ENCODE assay signal across 10 cellular contexts in the genomic region with DNA sequence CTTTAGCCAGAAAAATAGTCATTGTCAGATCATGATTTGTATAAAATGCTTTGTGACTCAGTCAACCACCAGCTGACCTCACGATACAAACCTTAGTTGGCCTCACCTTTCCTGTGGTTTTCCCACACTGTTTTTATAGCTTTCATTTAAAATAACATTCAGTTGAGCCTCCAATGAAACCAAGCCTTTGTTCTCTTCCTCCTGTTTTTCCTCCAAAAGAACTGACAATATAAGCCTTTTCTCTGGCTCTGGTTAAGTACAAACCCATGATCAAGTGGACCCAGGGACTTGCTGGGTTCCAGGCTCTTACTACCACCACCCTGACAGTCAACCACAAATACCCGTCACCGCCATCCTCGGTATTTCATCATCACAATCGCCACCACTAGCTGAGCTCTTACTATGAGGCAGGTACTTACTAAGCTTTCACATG.
A peak's percentile ranks its signal among the peaks of the same experiment; 100 is the strongest.
DNase-seq lines count a peak whose midpoint lies in the region; ATAC-seq and TF ChIP-seq lines count a peak whose summit lies in the region.
"Had no signal": no experiment of that assay in that cellular context is flagged by ENCODE, and none has a peak within 500 bp of the region (broad histone marks: within the 10 kb centered on the region; RNA-seq: fewer than 3 reads in every experiment).

No MANE protein-coding gene starts in this region.

- DNase-seq in AG04450 (ENCODE audit: low read depth, low spot score) (peak; percentile 39), HFF-Myc (ENCODE audit: extremely low read depth, low read depth) (peak; percentile 37), immature natural killer cell (no peak), NCI-H1092 treated with DMSO at 0.1 percent for 48 hours (lab: John Stamatoyannopoulos, UW) (no peak), head of caudate nucleus (no peak), amniotic stem cell (lab: John Stamatoyannopoulos, UW) (no peak), NCI-H1436 treated with DMSO at 0.1 percent for 48 hours (lab: John Stamatoyannopoulos, UW) (no peak)
- peak; percentile 74 for DNase-seq in activated CD8-positive, alpha-beta T cell treated with anti-CD3 and anti-CD28 coated beads for 36 hours
- DNase-seq: adrenal gland, Peyer's patch had no signal

- no peak overlapping the region for H3K27ac ChIP-seq in AG04450 (ENCODE audit: low read depth, low read length)
- H3K27ac ChIP-seq: adrenal gland, Peyer's patch had no signal

- intact Hi-C loops in activated CD8-positive, alpha-beta T cell treated with anti-CD3 and anti-CD28 coated beads for 36 hours (cut with micrococcal nuclease): no loop called here
- intact Hi-C loops in head of caudate nucleus (cut with DNase I): no loop called here

- peaks cover 9% of the 10 kb centered on the region for H3K4me1 Mint-ChIP-seq in activated CD8-positive, alpha-beta T cell treated with anti-CD3 and anti-CD28 coated beads for 36 hours (ENCODE audit: low read depth)
- H3K4me1 Mint-ChIP-seq in immature natural killer cell: peaks cover 11 to 13% of the 10 kb centered on the region in 2 donors

- POLR2A ChIA-PET in AG04450 (lab: Yijun Ruan, JAX): no interaction called here
- POLR2A ChIA-PET in activated CD8-positive, alpha-beta T cell treated with anti-CD3 and anti-CD28 coated beads for 36 hours (lab: Charles Lee): no interaction called here

- H3K27ac Mint-ChIP-seq in activated CD8-positive, alpha-beta T cell treated with anti-CD3 and anti-CD28 coated beads for 36 hours: peak overlapping the region; percentile 74
- peak overlapping the region in 4 of 6 donors; percentile 14 to 72 (median 44) for H3K27ac Mint-ChIP-seq in immature natural killer cell

- no peaks in the 10 kb centered on the region for H3K9me3 ChIP-seq in AG04450 (ENCODE audit: control insufficient read depth, insufficient read depth, low read length)
- H3K9me3 ChIP-seq: adrenal gland, Peyer's patch had no signal

- H3K9me3 Mint-ChIP-seq in activated CD8-positive, alpha-beta T cell treated with anti-CD3 and anti-CD28 coated beads for 36 hours: no peaks in the 10 kb centered on the region
- H3K9me3 Mint-ChIP-seq in immature natural killer cell: no peaks in the 10 kb centered on the region

- H3K4me3 Mint-ChIP-seq in activated CD8-positive, alpha-beta T cell treated with anti-CD3 and anti-CD28 coated beads for 36 hours: no peak overlapping the region
- peak overlapping the region in 3 of 5 donors; percentile 29 to 42 (median 33) for H3K4me3 Mint-ChIP-seq in immature natural killer cell

- TF ChIP-seq CTCF in AG04450 (IDR thresholded peaks at IDR 0.05; ENCODE audit: low read depth, low read length): no peak
- TF ChIP-seq CTCF in HFF-Myc (IDR thresholded peaks at IDR 0.05; ENCODE audit: low read depth, low read length, missing control alignments): no peak
- no peak for TF ChIP-seq CTCF in activated CD8-positive, alpha-beta T cell treated with anti-CD3 and anti-CD28 coated beads for 36 hours (IDR thresholded peaks at IDR 0.05)

- peaks cover 14% of the 10 kb centered on the region for H3K27me3 ChIP-seq in AG04450 (ENCODE audit: control insufficient read depth, insufficient read depth, low read length)
- H3K27me3 ChIP-seq: adrenal gland, Peyer's patch had no signal

- H3K4me3 ChIP-seq in AG04450 (ENCODE audit: low read depth, low read length) (no peak overlapping the region), HFF-Myc (replicated peaks; ENCODE audit: low read depth, low read length) (no peak overlapping the region)
- H3K4me3 ChIP-seq: adrenal gland, Peyer's patch had no signal

- no peaks in the 10 kb centered on the region for H3K36me3 Mint-ChIP-seq in activated CD8-positive, alpha-beta T cell treated with anti-CD3 and anti-CD28 coated beads for 36 hours (ENCODE audit: low read depth)
- peaks cover 0 to 3% (median 0%) of the 10 kb centered on the region in 3 donors for H3K36me3 Mint-ChIP-seq in immature natural killer cell

- no peaks in the 10 kb centered on the region for H3K27me3 Mint-ChIP-seq in activated CD8-positive, alpha-beta T cell treated with anti-CD3 and anti-CD28 coated beads for 36 hours
- peaks cover 2 to 5% (median 3%) of the 10 kb centered on the region in 3 donors for H3K27me3 Mint-ChIP-seq in immature natural killer cell (ENCODE audit: low read depth in 3 of 3)

- ATAC-seq in activated CD8-positive, alpha-beta T cell treated with anti-CD3 and anti-CD28 coated beads for 36 hours: peak; percentile 82

- CTCF ChIA-PET in AG04450 (lab: Charles Lee): interaction anchor here (0.8 to 1.7 kb wide), 5 partner anchors 9 to 386 kb away, joined by 3 to 12 read pairs (median 3); no protein-coding TSS in a partner anchor
- CTCF ChIA-PET in activated CD8-positive, alpha-beta T cell treated with anti-CD3 and anti-CD28 coated beads for 36 hours (lab: Charles Lee): interaction anchor here (1.0 to 1.3 kb wide), 3 partner anchors 9 to 103 kb away, joined by 3 to 5 read pairs (median 4); no protein-coding TSS in a partner anchor

Comparison
In these comparisons a context has a peak if more than half of its experiments do, and no peak if none do; other contexts are left out.
1. DNase-seq: peak in AG04450 (single experiment), HFF-Myc (single experiment) and activated CD8-positive, alpha-beta T cell treated with anti-CD3 and anti-CD28 coated beads for 36 hours (single experiment); none in immature natural killer cell (0 of 3), NCI-H1092 treated with DMSO at 0.1 percent for 48 hours (single experiment), head of caudate nucleus (0 of 42), amniotic stem cell (single experiment) and NCI-H1436 treated with DMSO at 0.1 percent for 48 hours (single experiment).